In the genomic region with DNA sequence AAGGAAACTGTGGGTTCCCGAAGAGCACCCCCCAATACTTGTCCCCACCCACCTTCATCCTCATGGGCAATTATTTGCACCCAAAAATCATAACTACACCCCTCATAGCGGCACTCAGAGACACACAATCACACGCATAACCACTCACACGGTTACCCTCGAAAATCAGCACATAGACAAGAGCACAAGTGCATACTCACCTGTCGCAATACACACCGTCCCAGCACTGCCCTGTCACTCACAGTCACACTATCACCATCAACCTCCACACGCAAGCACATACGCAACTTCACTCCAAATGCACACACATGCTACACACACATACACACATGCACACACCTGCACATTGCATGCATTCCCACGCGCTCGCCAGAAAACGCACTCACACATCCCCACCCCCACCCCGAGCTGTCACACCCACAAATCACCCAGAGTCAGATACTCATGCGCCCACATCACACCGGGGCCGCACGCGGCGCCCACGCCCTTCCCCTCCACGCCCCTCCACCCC, we compare ENCODE assay signal across 1 cellular context.
TF ChIP-seq lines count a peak whose summit lies in the region.

No MANE protein-coding gene starts in this region.

TF ChIP-seq in H1, 55 proteins besides CTCF, POLR2A, EP300 and RAD21:
- TF ChIP-seq EGR1 (IDR thresholded peaks at IDR 0.05; ENCODE audit: borderline replicate concordance, low read depth, low read length) = no peak
- TF ChIP-seq FOSL1 (IDR thresholded peaks at IDR 0.05; ENCODE audit: insufficient read depth, low read depth, low read length) = no peak
- no peak for TF ChIP-seq ASH2L (IDR thresholded peaks at IDR 0.05; ENCODE audit: low read length)
- no peak for TF ChIP-seq SRF (IDR thresholded peaks at IDR 0.05; ENCODE audit: low read depth, low read length)
- TF ChIP-seq GABPA (IDR thresholded peaks at IDR 0.05; ENCODE audit: borderline replicate concordance, insufficient read depth, low read length) = no peak
- TF ChIP-seq KDM5A (IDR thresholded peaks at IDR 0.05; ENCODE audit: low read length) = no peak
- TF ChIP-seq MAX (IDR thresholded peaks at IDR 0.05) = no peak
- TF ChIP-seq HDAC6 (IDR thresholded peaks at IDR 0.05; ENCODE audit: low read depth, low read length) = no peak
- TF ChIP-seq CHD1 (IDR thresholded peaks at IDR 0.05; ENCODE audit: low read depth, low read length) = no peak
- TF ChIP-seq ZNF274 (IDR thresholded peaks at IDR 0.05; ENCODE audit: borderline replicate concordance, extremely low read depth, low read length) = no peak
